In the genomic region with DNA sequence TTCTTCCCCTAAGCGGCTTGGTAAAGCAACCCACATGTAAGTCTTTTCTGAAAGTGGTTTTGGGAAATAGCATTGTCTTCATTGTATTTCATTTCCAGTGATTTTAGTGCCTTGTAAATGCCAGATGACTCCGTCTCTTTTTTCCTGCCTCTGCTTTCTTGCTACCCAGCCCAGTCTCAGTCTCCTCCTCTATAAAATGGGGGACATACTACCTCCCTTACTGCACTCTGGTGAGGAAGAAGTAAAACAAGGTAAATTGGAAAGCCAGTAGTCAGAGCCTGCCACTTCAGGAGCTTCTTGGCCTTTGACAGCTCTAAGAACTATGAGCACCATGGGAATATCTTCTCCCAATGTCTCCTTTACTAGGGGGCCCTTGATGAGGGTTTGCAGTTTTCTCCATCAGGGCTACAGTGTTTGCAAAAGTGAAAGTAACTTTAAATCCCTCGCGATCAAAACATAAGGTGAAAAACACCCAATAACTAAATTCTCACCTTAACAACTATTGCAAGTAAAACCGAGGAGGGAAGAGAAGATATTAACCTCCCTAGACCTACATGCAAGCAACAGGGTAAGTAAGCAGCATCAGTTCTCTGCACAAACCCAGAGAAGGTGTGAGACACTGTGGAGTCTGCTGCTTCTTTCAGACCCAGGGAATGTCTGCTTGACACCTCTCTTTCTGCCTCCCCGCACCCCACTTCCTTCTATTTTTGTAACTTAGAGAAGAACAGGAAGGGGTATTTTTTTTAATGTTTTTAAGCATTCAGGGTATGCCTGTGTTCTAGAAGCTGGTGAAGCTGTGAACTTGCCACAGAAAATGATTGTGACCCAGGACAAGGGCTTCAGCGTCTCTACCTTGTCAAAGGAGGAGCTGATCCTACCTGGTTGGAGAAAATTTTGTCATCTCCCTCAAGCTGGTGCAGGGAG, we compare ENCODE assay signal across 8 cellular contexts.
DNase-seq lines count a peak whose midpoint lies in the region; ATAC-seq and TF ChIP-seq lines count a peak whose summit lies in the region.

No MANE protein-coding gene starts in this region.

- H3K4me3 Mint-ChIP-seq in endodermal cell: no peak overlapping the region

- peak overlapping the region; percentile 85 for H3K27ac ChIP-seq in DND-41 (ENCODE audit: low read length)
- H3K27ac ChIP-seq in endodermal cell (ENCODE audit: low read depth, low read length): no peak overlapping the region

- H3K4me3 ChIP-seq in DND-41 (ENCODE audit: low read depth in 1 of 2, low read length in 2 of 2) (peak overlapping the region; percentile 12 to 59; a peak in 3 of 4 replicates), endodermal cell (ENCODE audit: low read length) (no peak overlapping the region)

- WGBS in endodermal cell (ENCODE audit: insufficient coverage in 1 of 2, insufficient read length in 1 of 2), 2 experiments: 81 to 100% methylated on average over 3 to 7 of the region's 7 CpGs

- peak; percentile 62 for DNase-seq in DND-41
- DNase-seq in T-helper 1 cell: peak in 4 of 5 donors; percentile 12 to 40 (median 24)
- DNase-seq in endodermal cell: peak; percentile 61
- DNase-seq in NCI-H1694 treated with DMSO at 0.1 percent for 48 hours (lab: John Stamatoyannopoulos, UW): no peak
- no peak for DNase-seq in DMS 273 (lab: John Stamatoyannopoulos, UW; ENCODE audit: unreplicated experiment)
- no peak for DNase-seq in Ammon's horn (ENCODE audit: low spot score)

- H3K9me3 ChIP-seq in DND-41 (ENCODE audit: insufficient read depth, low read length, severe bottlenecking): no peaks in the 10 kb centered on the region
- H3K9me3 ChIP-seq in endodermal cell (ENCODE audit: control insufficient read depth, low read length): no peaks in the 10 kb centered on the region

- TF ChIP-seq CTCF in DND-41 (IDR thresholded peaks at IDR 0.05; ENCODE audit: borderline replicate concordance, extremely low read depth, low read length, poor library complexity, severe bottlenecking): no peak
- no peak for TF ChIP-seq CTCF in endodermal cell (conservative IDR thresholded peaks at IDR 0.05)

- peak overlapping the region; percentile 83 for H3K4me2 ChIP-seq in DND-41 (ENCODE audit: insufficient read depth, low read length)

- H3K36me3 ChIP-seq in DND-41 (ENCODE audit: insufficient read depth, low read length) (no peaks in the 10 kb centered on the region), endodermal cell (ENCODE audit: control insufficient read depth, insufficient read depth, low read length) (no peaks in the 10 kb centered on the region)

- H3K36me3 Mint-ChIP-seq in endodermal cell (ENCODE audit: low read depth): no peaks in the 10 kb centered on the region

- H3K27ac Mint-ChIP-seq in endodermal cell: peak overlapping the region; percentile 39

- ATAC-seq in DND-41 (ENCODE audit: insufficient read depth, low read depth) (peak; percentile 67), HG02610 (IDR thresholded peaks at IDR 0.05; ENCODE audit: unreplicated experiment) (peak; percentile 35), HG03432 (IDR thresholded peaks at IDR 0.05; ENCODE audit: unreplicated experiment) (no peak)

- H3K4me1 Mint-ChIP-seq in endodermal cell: peaks cover 51% of the 10 kb centered on the region

- no peaks in the 10 kb centered on the region for H3K27me3 Mint-ChIP-seq in endodermal cell (ENCODE audit: insufficient read depth)

- H3K79me2 ChIP-seq in DND-41 (ENCODE audit: insufficient read depth, low read length): no peaks in the 10 kb centered on the region

- H3K9me3 Mint-ChIP-seq in endodermal cell: no peaks in the 10 kb centered on the region

- H4K20me1 ChIP-seq in DND-41 (ENCODE audit: insufficient read depth, low read length): no peaks in the 10 kb centered on the region

- H3K9ac ChIP-seq in DND-41 (ENCODE audit: low read depth, low read length): peak overlapping the region; percentile 54
- no peak overlapping the region for H3K9ac ChIP-seq in endodermal cell (ENCODE audit: extremely low read depth, low read length, poor library complexity, severe bottlenecking)

- H2AFZ ChIP-seq in DND-41 (ENCODE audit: low read depth, low read length): peak overlapping the region; percentile 92

- H3K4me1 ChIP-seq in DND-41 (ENCODE audit: insufficient read depth, low read length) (peaks cover 53% of the 10 kb centered on the region), endodermal cell (ENCODE audit: control insufficient read depth, insufficient read depth, low read length) (peaks cover 15% of the 10 kb centered on the region)

- H3K27me3 ChIP-seq in DND-41 (ENCODE audit: insufficient read depth, low read length, poor library complexity) (no peaks in the 10 kb centered on the region), endodermal cell (ENCODE audit: control insufficient read depth, insufficient read depth, low read length, poor library complexity, severe bottlenecking) (no peaks in the 10 kb centered on the region)

Comparison
In these comparisons a context has a peak if more than half of its experiments do, and no peak if none do; other contexts are left out.
1. DNase-seq: peak in DND-41 (single experiment), T-helper 1 cell (4 of 5) and endodermal cell (single experiment); none in NCI-H1694 treated with DMSO at 0.1 percent for 48 hours (single experiment), DMS 273 (single experiment) and Ammon's horn (single experiment).